In genomic region chr14:75191100-75191499, GRCh38 we compare ENCODE assay signal across 15 cellular contexts. TPM values are rescaled to one million over a fixed set of nuclear protein-coding genes. Genes with fewer than 3 reads are reported as not detected.
A peak's percentile ranks its signal among the peaks of the same experiment; 100 is the strongest.
DNase-seq lines count a peak whose midpoint lies in the region; ATAC-seq and TF ChIP-seq lines count a peak whose summit lies in the region.
"Had no signal": no experiment of that assay in that cellular context is flagged by ENCODE, and none has a peak within 500 bp of the region (broad histone marks: within the 10 kb centered on the region; RNA-seq: fewer than 3 reads in every experiment).

No MANE protein-coding gene starts in this region.

- ATAC-seq in heart right ventricle, result peak in 7 of 8 donors; percentile 48 to 81 (median 67)
- ATAC-seq in right cardiac atrium, result no peak
- peak; percentile 47 for ATAC-seq in upper lobe of right lung

- DNase-seq in DMS 273 (lab: John Stamatoyannopoulos, UW; ENCODE audit: unreplicated experiment), result peak; percentile 60
- no peak for DNase-seq in DMS 273 treated with DMSO at 0.1 percent for 48 hours (lab: John Stamatoyannopoulos, UW)
- peak; percentile 20 for DNase-seq in NCI-H2196 (lab: John Stamatoyannopoulos, UW; ENCODE audit: unreplicated experiment)
- no peak for DNase-seq in NCI-H2196 treated with DMSO at 0.1 percent for 48 hours (lab: John Stamatoyannopoulos, UW; ENCODE audit: unreplicated experiment)
- no peak for DNase-seq in heart right ventricle
- DNase-seq in right cardiac atrium, result no peak
- DNase-seq in upper lobe of right lung, result no peak
- DNase-seq in stimulated activated CD4-positive, alpha-beta T cell treated with anti-CD3 and anti-CD28 coated beads, Interleukin-2, amount 100 ng/mL, for 48 hours, result no peak
- DNase-seq: Caco-2; CD8-positive, alpha-beta memory T cell; EL; GOT3; H9 had no signal

- intact Hi-C loops in heart right ventricle (cut with DNase I) (no loop called here), right cardiac atrium (cut with DNase I) (no loop called here), upper lobe of right lung (cut with DNase I) (no loop called here)

- H3K36me3 ChIP-seq in heart right ventricle (no peaks in the 10 kb centered on the region), upper lobe of right lung (no peaks in the 10 kb centered on the region)
- H3K36me3 ChIP-seq: BLaER1 had no signal

- TF ChIP-seq CTCF in heart right ventricle (IDR thresholded peaks at IDR 0.05), result no peak
- no peak for TF ChIP-seq CTCF in upper lobe of right lung (IDR thresholded peaks at IDR 0.05)

- 53 to 76% methylated on average over 3 of the region's 3 CpGs for WGBS in heart right ventricle, 2 donors
- 71% methylated on average over 3 of the region's 3 CpGs for WGBS in right cardiac atrium

- H3K27me3 ChIP-seq in heart right ventricle, result no peaks in the 10 kb centered on the region
- H3K27me3 ChIP-seq in right cardiac atrium (ENCODE audit: control insufficient read depth, insufficient read depth), result no peaks in the 10 kb centered on the region
- H3K27me3 ChIP-seq in upper lobe of right lung, result no peaks in the 10 kb centered on the region
- H3K27me3 ChIP-seq: BLaER1 had no signal

- H3K4me3 ChIP-seq in heart right ventricle (no peak overlapping the region), right cardiac atrium (ENCODE audit: low read length) (no peak overlapping the region), upper lobe of right lung (no peak overlapping the region)
- H3K4me3 ChIP-seq: BLaER1 had no signal

- H3K4me1 ChIP-seq in heart right ventricle (peaks cover 0 to 23% (median 0%) of the 10 kb centered on the region in 9 donors), right cardiac atrium (ENCODE audit: control insufficient read depth, insufficient read depth, low read length) (no peaks in the 10 kb centered on the region), upper lobe of right lung (peaks cover under 1% of the 10 kb centered on the region)

- H3K9me3 ChIP-seq in heart right ventricle, result no peaks in the 10 kb centered on the region
- no peaks in the 10 kb centered on the region for H3K9me3 ChIP-seq in right cardiac atrium (ENCODE audit: control insufficient read depth, low read length)
- no peaks in the 10 kb centered on the region for H3K9me3 ChIP-seq in upper lobe of right lung
- H3K9me3 ChIP-seq: BLaER1, Caco-2 had no signal

- H3K27ac ChIP-seq in heart right ventricle (no peak overlapping the region), right cardiac atrium (ENCODE audit: low read length) (no peak overlapping the region), upper lobe of right lung (no peak overlapping the region)
- H3K27ac ChIP-seq: 22Rv1, BLaER1 had no signal

RNA-seq across cellular contexts. Expression of gene TMED10, which starts 14.7 kb away (rescaled TPM):
- total RNA-seq in heart right ventricle (100 to 1,000 TPM; 219 to 366 (median 294) TPM), right cardiac atrium (100 to 1,000 TPM; 246 to 333 (median 297) TPM), upper lobe of right lung (303 TPM)
- polyA plus RNA-seq in heart right ventricle (100 to 1,000 TPM in 1 of 2 donors, 10 to 100 TPM in 1; 29.1 to 196 TPM), right cardiac atrium (141 TPM)

Comparison
In these comparisons a context has a peak if more than half of its experiments do, and no peak if none do; other contexts are left out.
1. DNase-seq: peak in DMS 273 (single experiment) and NCI-H2196 (single experiment); none in DMS 273 treated with DMSO at 0.1 percent for 48 hours (single experiment), NCI-H2196 treated with DMSO at 0.1 percent for 48 hours (single experiment), heart right ventricle (0 of 2), right cardiac atrium (0 of 3), upper lobe of right lung (single experiment) and stimulated activated CD4-positive, alpha-beta T cell treated with anti-CD3 and anti-CD28 coated beads, Interleukin-2, amount 100 ng/mL, for 48 hours (0 of 2).
2. ATAC-seq: peak in heart right ventricle (7 of 8) and upper lobe of right lung (single experiment); none in right cardiac atrium (0 of 2).